In the genomic region with DNA sequence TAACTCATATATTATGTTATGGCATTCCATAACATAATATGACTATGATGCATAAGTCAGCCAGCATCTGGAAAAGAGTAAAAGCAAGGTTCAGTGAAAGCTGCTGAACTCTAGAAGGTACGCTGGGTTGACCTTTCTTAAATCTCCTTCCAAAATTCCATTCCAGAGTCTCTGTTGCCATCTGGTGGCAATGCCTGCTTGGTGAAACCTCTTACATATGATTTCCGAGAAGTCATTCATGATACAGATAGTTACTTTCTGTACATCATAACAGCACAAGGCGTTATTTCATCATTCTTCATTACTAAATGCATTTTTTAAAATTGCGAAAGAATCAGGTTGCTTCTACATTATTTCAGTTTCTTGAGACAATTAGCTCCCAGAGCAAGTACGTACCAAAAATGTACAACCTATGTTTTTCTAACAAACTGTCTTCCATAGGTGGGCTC, we compare ENCODE assay signal across 8 cellular contexts. TPM values are rescaled to one million over a fixed set of nuclear protein-coding genes. Genes with fewer than 3 reads are reported as not detected.
DNase-seq lines count a peak whose midpoint lies in the region; ATAC-seq and TF ChIP-seq lines count a peak whose summit lies in the region.

No MANE protein-coding gene starts in this region.

- TF ChIP-seq POLR2A in NB4 (IDR thresholded peaks at IDR 0.05; ENCODE audit: extremely low read depth, insufficient read length), result no peak

- no peak overlapping the region for H3K4me3 ChIP-seq in NB4 (ENCODE audit: low read depth, low read length)

- peak; percentile 86 for DNase-seq in NB4 (ENCODE audit: low read depth)
- peak; percentile 86 for DNase-seq in SK-MEL-5 (ENCODE audit: low read depth, low spot score)
- peak; percentile 82 for DNase-seq in activated naive CD4-positive, alpha-beta T cell treated with anti-CD3 and anti-CD28 coated beads, Interleukin-2, amount 10 ng/mL, durations not matched to agents 7 days and 5 days
- peak; percentile 63 for DNase-seq in globus pallidus (ENCODE audit: low spot score)
- peak; percentile 83 for DNase-seq in pons (ENCODE audit: low spot score)

- no peak for ATAC-seq in stimulated activated memory B cell treated with anti-CD40 and anti-IgM and Interleukin-4, amounts not matched to agents 10 μg/mL and 1 μg/mL and 100 μg/mL, for 72 hours
- no peak for ATAC-seq in GM19035 (IDR thresholded peaks at IDR 0.05; ENCODE audit: unreplicated experiment)

- no peaks in the 10 kb centered on the region for H3K27me3 Mint-ChIP-seq in activated naive CD4-positive, alpha-beta T cell treated with anti-CD3 and anti-CD28 coated beads, Interleukin-2, amount 10 ng/mL, durations not matched to agents 7 days and 5 days
- no peaks in the 10 kb centered on the region for H3K27me3 Mint-ChIP-seq in stimulated activated memory B cell treated with anti-CD40 and anti-IgM and Interleukin-4, amounts not matched to agents 10 μg/mL and 1 μg/mL and 100 μg/mL, for 72 hours

- no peaks in the 10 kb centered on the region for H3K36me3 Mint-ChIP-seq in activated naive CD4-positive, alpha-beta T cell treated with anti-CD3 and anti-CD28 coated beads, Interleukin-2, amount 10 ng/mL, durations not matched to agents 7 days and 5 days
- H3K36me3 Mint-ChIP-seq in stimulated activated memory B cell treated with anti-CD40 and anti-IgM and Interleukin-4, amounts not matched to agents 10 μg/mL and 1 μg/mL and 100 μg/mL, for 72 hours, result no peaks in the 10 kb centered on the region

- in situ Hi-C loops in SK-MEL-5 (cut with HindIII; ENCODE audit: low pct_unique_long_range_greater_than_20kb, low sequenced_read_pairs), result no loop called here

- CTCF ChIA-PET in activated naive CD4-positive, alpha-beta T cell treated with anti-CD3 and anti-CD28 coated beads, Interleukin-2, amount 10 ng/mL, durations not matched to agents 7 days and 5 days (lab: Charles Lee), result interaction anchor here (0.7 to 6.0 kb wide), 11 partner anchors 9 to 311 kb away, joined by 3 to 36 read pairs (median 4); partner anchors contain the start of gene PSTPIP2

- H3K4me1 Mint-ChIP-seq in activated naive CD4-positive, alpha-beta T cell treated with anti-CD3 and anti-CD28 coated beads, Interleukin-2, amount 10 ng/mL, durations not matched to agents 7 days and 5 days, result peaks cover 8% of the 10 kb centered on the region
- H3K4me1 Mint-ChIP-seq in stimulated activated memory B cell treated with anti-CD40 and anti-IgM and Interleukin-4, amounts not matched to agents 10 μg/mL and 1 μg/mL and 100 μg/mL, for 72 hours, result no peaks in the 10 kb centered on the region

- TF ChIP-seq CTCF in GM12874 (IDR thresholded peaks at IDR 0.05; ENCODE audit: insufficient read depth, low read depth, low read length) (peak; percentile 47; the same call in 1 of the 2 replicates), NB4 (IDR thresholded peaks at IDR 0.05; ENCODE audit: low read depth, low read length) (peak; percentile 69)

- H3K9me3 Mint-ChIP-seq in activated naive CD4-positive, alpha-beta T cell treated with anti-CD3 and anti-CD28 coated beads, Interleukin-2, amount 10 ng/mL, durations not matched to agents 7 days and 5 days, result no peaks in the 10 kb centered on the region
- H3K9me3 Mint-ChIP-seq in stimulated activated memory B cell treated with anti-CD40 and anti-IgM and Interleukin-4, amounts not matched to agents 10 μg/mL and 1 μg/mL and 100 μg/mL, for 72 hours, result no peaks in the 10 kb centered on the region

- peak overlapping the region; percentile 82 for H3K27ac Mint-ChIP-seq in activated naive CD4-positive, alpha-beta T cell treated with anti-CD3 and anti-CD28 coated beads, Interleukin-2, amount 10 ng/mL, durations not matched to agents 7 days and 5 days
- no peak overlapping the region for H3K27ac Mint-ChIP-seq in stimulated activated memory B cell treated with anti-CD40 and anti-IgM and Interleukin-4, amounts not matched to agents 10 μg/mL and 1 μg/mL and 100 μg/mL, for 72 hours

- H3K4me3 Mint-ChIP-seq in activated naive CD4-positive, alpha-beta T cell treated with anti-CD3 and anti-CD28 coated beads, Interleukin-2, amount 10 ng/mL, durations not matched to agents 7 days and 5 days, result no peak overlapping the region
- H3K4me3 Mint-ChIP-seq in stimulated activated memory B cell treated with anti-CD40 and anti-IgM and Interleukin-4, amounts not matched to agents 10 μg/mL and 1 μg/mL and 100 μg/mL, for 72 hours, result no peak overlapping the region

RNA-seq across cellular contexts. Expression of gene EPG5, which starts 7.0 kb away (rescaled TPM):
- total RNA-seq in SK-MEL-5 (2014; rRNA removed; shearing (Covaris generic)), result 27.4 and 28.2 TPM in 2 replicates
- polyA plus RNA-seq in SK-MEL-5 (2015; cell fraction: cytosol; rRNA removed), result 21.4 and 24.8 TPM in 2 replicates
- polyA plus RNA-seq in SK-MEL-5 (2015; cell fraction: nucleus; rRNA removed), result 65.5 and 65.8 TPM in 2 replicates
